In genomic region chr6:149305372-149305771, GRCh38 we compare ENCODE assay signal across 23 cellular contexts.
"Had no signal": no experiment of that assay in that cellular context is flagged by ENCODE, and none has a peak within 500 bp of the region (broad histone marks: within the 10 kb centered on the region; RNA-seq: fewer than 3 reads in every experiment).

No MANE protein-coding gene starts in this region.

- DNase-seq: effector memory CD8-positive, alpha-beta T cell; gastrocnemius medialis; islet precursor cell; mammary epithelial cell; mucosa of descending colon; naive thymus-derived CD8-positive, alpha-beta T cell; nucleus accumbens; ovary; right cardiac atrium; small intestine; stimulated activated CD4-positive, alpha-beta T cell treated with anti-CD3 and anti-CD28 coated beads, Interleukin-4, amount 100 ng/mL, for 1 hour; stimulated activated CD8-positive, alpha-beta memory T cell treated with anti-CD3 and anti-CD28 coated beads, Interleukin-4, amount 100 ng/mL, for 48 hours; testis; upper lobe of right lung had no signal

- H3K4me2 ChIP-seq: neural progenitor cell had no signal

- H3K36me3 Mint-ChIP-seq: naive thymus-derived CD8-positive, alpha-beta T cell; neural progenitor cell; stimulated activated effector memory CD8-positive, alpha-beta T cell treated with anti-CD3 and anti-CD28 coated beads, Interleukin-12 subunit alpha, Interleukin-12 subunit beta, amount 100 ng/mL, for 72 hours had no signal

- H3K9me3 Mint-ChIP-seq: dendritic cell treated with granulocyte-macrophage colony-stimulating factor and Interleukin-4, amounts not matched to agents 40 ng/mL and 50 ng/mL, for 4 days; effector memory CD8-positive, alpha-beta T cell; naive thymus-derived CD8-positive, alpha-beta T cell; stimulated activated effector memory CD8-positive, alpha-beta T cell treated with anti-CD3 and anti-CD28 coated beads, Interleukin-12 subunit alpha, Interleukin-12 subunit beta, amount 100 ng/mL, for 72 hours; stimulated activated naive CD8-positive, alpha-beta T cell treated with anti-CD3 and anti-CD28 coated beads, Interleukin-15, Interleukin-2, amounts not matched to agents 100 ng/mL and 50 ng/mL, for 24 hours had no signal

- H3K4me3 Mint-ChIP-seq: dendritic cell treated with granulocyte-macrophage colony-stimulating factor and Interleukin-4, amounts not matched to agents 40 ng/mL and 50 ng/mL, for 4 days; effector memory CD8-positive, alpha-beta T cell; naive thymus-derived CD8-positive, alpha-beta T cell; neural progenitor cell; stimulated activated effector memory CD8-positive, alpha-beta T cell treated with anti-CD3 and anti-CD28 coated beads, Interleukin-12 subunit alpha, Interleukin-12 subunit beta, amount 100 ng/mL, for 72 hours; stimulated activated naive CD8-positive, alpha-beta T cell treated with anti-CD3 and anti-CD28 coated beads, Interleukin-15, Interleukin-2, amounts not matched to agents 100 ng/mL and 50 ng/mL, for 24 hours had no signal

- H3K4me1 Mint-ChIP-seq: stimulated activated effector memory CD8-positive, alpha-beta T cell treated with anti-CD3 and anti-CD28 coated beads, Interleukin-12 subunit alpha, Interleukin-12 subunit beta, amount 100 ng/mL, for 72 hours had no signal

- H3K4me1 ChIP-seq: esophagus muscularis mucosa, gastrocnemius medialis, neural progenitor cell, testis, upper lobe of right lung, vagina had no signal

- H3K27me3 ChIP-seq: esophagus muscularis mucosa, gastrocnemius medialis, neural progenitor cell, ovary, testis, tibial nerve, upper lobe of right lung, vagina had no signal

- H3K27ac Mint-ChIP-seq: dendritic cell treated with granulocyte-macrophage colony-stimulating factor and Interleukin-4, amounts not matched to agents 40 ng/mL and 50 ng/mL, for 4 days; effector memory CD8-positive, alpha-beta T cell; naive thymus-derived CD8-positive, alpha-beta T cell; neural progenitor cell; stimulated activated effector memory CD8-positive, alpha-beta T cell treated with anti-CD3 and anti-CD28 coated beads, Interleukin-12 subunit alpha, Interleukin-12 subunit beta, amount 100 ng/mL, for 72 hours; stimulated activated naive CD8-positive, alpha-beta T cell treated with anti-CD3 and anti-CD28 coated beads, Interleukin-15, Interleukin-2, amounts not matched to agents 100 ng/mL and 50 ng/mL, for 24 hours had no signal

- H3K4me3 ChIP-seq: esophagus muscularis mucosa, gastrocnemius medialis, mucosa of descending colon, neural progenitor cell, ovary, testis, tibial nerve, upper lobe of right lung, vagina had no signal

- ATAC-seq: effector memory CD8-positive, alpha-beta T cell; gastrocnemius medialis; left lobe of liver; mucosa of descending colon; naive thymus-derived CD8-positive, alpha-beta T cell; right cardiac atrium; stimulated activated effector memory CD8-positive, alpha-beta T cell treated with anti-CD3 and anti-CD28 coated beads, Interleukin-12 subunit alpha, Interleukin-12 subunit beta, amount 100 ng/mL, for 72 hours; upper lobe of right lung had no signal

- H3K27ac ChIP-seq: epithelial cell of prostate, esophagus muscularis mucosa, gastrocnemius medialis, neural progenitor cell, ovary, upper lobe of right lung, vagina had no signal

- H3K9me3 ChIP-seq: esophagus muscularis mucosa, gastrocnemius medialis, mucosa of descending colon, ovary, testis, tibial nerve, upper lobe of right lung, vagina had no signal

- H2AFZ ChIP-seq: neural progenitor cell had no signal

- FAIRE-seq: small intestine had no signal

- H3K9ac ChIP-seq: neural progenitor cell had no signal

- H3K36me3 ChIP-seq: esophagus muscularis mucosa, gastrocnemius medialis, neural progenitor cell, ovary, tibial nerve, upper lobe of right lung, vagina had no signal

- H3K27me3 Mint-ChIP-seq: effector memory CD8-positive, alpha-beta T cell; naive thymus-derived CD8-positive, alpha-beta T cell; stimulated activated naive CD8-positive, alpha-beta T cell treated with anti-CD3 and anti-CD28 coated beads, Interleukin-15, Interleukin-2, amounts not matched to agents 100 ng/mL and 50 ng/mL, for 24 hours had no signal
